Comparison of ENCODE assay signal across 9 cellular contexts in genomic region chr11:697811-698311, GRCh38. TPM values are rescaled to one million over a fixed set of nuclear protein-coding genes. Genes with fewer than 3 reads are reported as not detected.
DNase-seq lines count a peak whose midpoint lies in the region; ATAC-seq and TF ChIP-seq lines count a peak whose summit lies in the region.
"Had no signal": no experiment of that assay in that cellular context is flagged by ENCODE, and none has a peak within 500 bp of the region (broad histone marks: within the 10 kb centered on the region; RNA-seq: fewer than 3 reads in every experiment).

No MANE protein-coding gene starts in this region.

- intact Hi-C loops in transverse colon (cut with DNase I; ENCODE audit: low total_unique reads), result no loop called here

- no peak for ATAC-seq in activated naive CD4-positive, alpha-beta T cell treated with anti-CD3 and anti-CD28 coated beads, Interleukin-2, amount 50 U/mL, for 72 hours
- no peak for ATAC-seq in GM18867 (IDR thresholded peaks at IDR 0.05; ENCODE audit: unreplicated experiment)

- H3K9me3 Mint-ChIP-seq in activated naive CD4-positive, alpha-beta T cell treated with anti-CD3 and anti-CD28 coated beads, Interleukin-2, amount 10 ng/mL, durations not matched to agents 7 days and 5 days, result no peaks in the 10 kb centered on the region
- H3K9me3 Mint-ChIP-seq in activated naive CD4-positive, alpha-beta T cell treated with anti-CD3 and anti-CD28 coated beads, Interleukin-2, amount 50 U/mL, for 72 hours, result no peaks in the 10 kb centered on the region

- in situ Hi-C loops in transverse colon (cut with MboI; ENCODE audit: low pct_ligation_motif_present in 1 of 4, low pct_unique_long_range_greater_than_20kb in 1 of 4, low sequenced_read_pairs in 3 of 4), result no loop called here

- peaks cover 40% of the 10 kb centered on the region for H3K4me1 Mint-ChIP-seq in activated naive CD4-positive, alpha-beta T cell treated with anti-CD3 and anti-CD28 coated beads, Interleukin-2, amount 10 ng/mL, durations not matched to agents 7 days and 5 days

- peaks cover 6% of the 10 kb centered on the region for H3K27me3 Mint-ChIP-seq in activated naive CD4-positive, alpha-beta T cell treated with anti-CD3 and anti-CD28 coated beads, Interleukin-2, amount 10 ng/mL, durations not matched to agents 7 days and 5 days

- H3K4me3 ChIP-seq in transverse colon, result peak overlapping the region in 1 of 4 donors; percentile 8

- H3K27ac Mint-ChIP-seq in activated naive CD4-positive, alpha-beta T cell treated with anti-CD3 and anti-CD28 coated beads, Interleukin-2, amount 10 ng/mL, durations not matched to agents 7 days and 5 days, result peak overlapping the region; percentile 65
- peak overlapping the region; percentile 15 to 79 for H3K27ac Mint-ChIP-seq in activated naive CD4-positive, alpha-beta T cell treated with anti-CD3 and anti-CD28 coated beads, Interleukin-2, amount 50 U/mL, for 72 hours

- peak overlapping the region; percentile 97 to 99 (median 98) for H3K27ac ChIP-seq in transverse colon

- no peak for TF ChIP-seq EP300 in transverse colon (IDR thresholded peaks at IDR 0.05; ENCODE audit: low read depth)

- peaks cover 20% of the 10 kb centered on the region for H3K36me3 Mint-ChIP-seq in activated naive CD4-positive, alpha-beta T cell treated with anti-CD3 and anti-CD28 coated beads, Interleukin-2, amount 10 ng/mL, durations not matched to agents 7 days and 5 days
- H3K36me3 Mint-ChIP-seq in activated naive CD4-positive, alpha-beta T cell treated with anti-CD3 and anti-CD28 coated beads, Interleukin-2, amount 50 U/mL, for 72 hours, result peaks cover 7 to 10% of the 10 kb centered on the region in 2 donors

- CTCF ChIA-PET in activated naive CD4-positive, alpha-beta T cell treated with anti-CD3 and anti-CD28 coated beads, Interleukin-2, amount 10 ng/mL, durations not matched to agents 7 days and 5 days (lab: Charles Lee), result interaction anchor here (1.6 to 2.6 kb wide), 3 partner anchors 9 to 28 kb away, joined by 4 to 10 read pairs (median 6); no protein-coding TSS in a partner anchor

- peaks cover 0 to 8% (median 0%) of the 10 kb centered on the region in 4 donors for H3K36me3 ChIP-seq in transverse colon

- no peak for TF ChIP-seq CTCF in transverse colon (IDR thresholded peaks at IDR 0.05)

- H3K4me1 ChIP-seq in transverse colon, result peaks cover 29 to 50% (median 39%) of the 10 kb centered on the region in 4 donors

- peak overlapping the region; percentile 48 for H3K4me3 Mint-ChIP-seq in activated naive CD4-positive, alpha-beta T cell treated with anti-CD3 and anti-CD28 coated beads, Interleukin-2, amount 10 ng/mL, durations not matched to agents 7 days and 5 days

- no peaks in the 10 kb centered on the region for H3K9me3 ChIP-seq in transverse colon

- WGBS in transverse colon (ENCODE audit: low coverage in 1 of 2), 2 donors, result 84% methylated on average over 11 of the region's 11 CpGs; no CpG with 5 or more reads in 1 of the 2 donors

- DNase-seq in activated naive CD4-positive, alpha-beta T cell treated with anti-CD3 and anti-CD28 coated beads, Interleukin-2, amount 10 ng/mL, durations not matched to agents 7 days and 5 days, result no peak
- no peak for DNase-seq in activated naive CD4-positive, alpha-beta T cell treated with anti-CD3 and anti-CD28 coated beads, Interleukin-2, amount 50 U/mL, for 16 hours
- DNase-seq in activated naive CD4-positive, alpha-beta T cell treated with anti-CD3 and anti-CD28 coated beads, Interleukin-2, amount 50 U/mL, for 72 hours (ENCODE audit: low spot score in 2 of 2), result no peak
- DNase-seq in kidney glomerular epithelial cell (lab: John Stamatoyannopoulos, UW), result peak; percentile 58
- no peak for DNase-seq in transverse colon
- no peak for DNase-seq in NCI-H1092 (lab: John Stamatoyannopoulos, UW)
- no peak for DNase-seq in ureter (ENCODE audit: low spot score)
- DNase-seq: occipital lobe had no signal

- H3K27me3 ChIP-seq in transverse colon, result no peaks in the 10 kb centered on the region

- no peak for TF ChIP-seq POLR2A in transverse colon (IDR thresholded peaks at IDR 0.05)

RNA-seq across cellular contexts. Expression of gene TMEM80, which starts 2.2 kb away (rescaled TPM):
- 10 to 100 TPM in 1 of 2 donors, 1 to 10 TPM in 1; 5.2 to 11.3 TPM for total RNA-seq in activated naive CD4-positive, alpha-beta T cell treated with anti-CD3 and anti-CD28 coated beads, Interleukin-2, amount 50 U/mL, for 72 hours
- 100 to 1,000 TPM in 1 of 4 donors, 10 to 100 TPM in 3; 19.3 to 121 (median 41.8) TPM for total RNA-seq in transverse colon
- total RNA-seq in ureter, result 32.5 TPM

RNA-seq across cellular contexts. Expression of gene DEAF1, which starts 2.8 kb away (rescaled TPM):
- total RNA-seq in activated naive CD4-positive, alpha-beta T cell treated with anti-CD3 and anti-CD28 coated beads, Interleukin-2, amount 50 U/mL, for 72 hours, result 10 to 100 TPM; 50.9 to 63.5 TPM
- total RNA-seq in transverse colon (10 to 100 TPM; 24.4 to 84.5 (median 34.0) TPM), ureter (36.9 TPM)

RNA-seq across cellular contexts. Expression of gene EPS8L2, which starts 8.2 kb away (rescaled TPM):
- 10 to 100 TPM in 1 of 2 donors, 1 to 10 TPM in 1; 2.4 to 34.1 TPM for total RNA-seq in activated naive CD4-positive, alpha-beta T cell treated with anti-CD3 and anti-CD28 coated beads, Interleukin-2, amount 50 U/mL, for 72 hours
- total RNA-seq in transverse colon (1,000 to 10,000 TPM in 1 of 4 donors, 100 to 1,000 TPM in 3; 257 to 1,130 (median 322) TPM), ureter (156 TPM)

RNA-seq across cellular contexts. Expression of gene TALDO1, which starts 49.4 kb away (rescaled TPM):
- 100 to 1,000 TPM; 226 to 328 TPM for total RNA-seq in activated naive CD4-positive, alpha-beta T cell treated with anti-CD3 and anti-CD28 coated beads, Interleukin-2, amount 50 U/mL, for 72 hours
- total RNA-seq in transverse colon, result 100 to 1,000 TPM; 124 to 164 (median 141) TPM
- 172 TPM for total RNA-seq in ureter
